Comparison of ENCODE assay signal across 7 cellular contexts in the genomic region with DNA sequence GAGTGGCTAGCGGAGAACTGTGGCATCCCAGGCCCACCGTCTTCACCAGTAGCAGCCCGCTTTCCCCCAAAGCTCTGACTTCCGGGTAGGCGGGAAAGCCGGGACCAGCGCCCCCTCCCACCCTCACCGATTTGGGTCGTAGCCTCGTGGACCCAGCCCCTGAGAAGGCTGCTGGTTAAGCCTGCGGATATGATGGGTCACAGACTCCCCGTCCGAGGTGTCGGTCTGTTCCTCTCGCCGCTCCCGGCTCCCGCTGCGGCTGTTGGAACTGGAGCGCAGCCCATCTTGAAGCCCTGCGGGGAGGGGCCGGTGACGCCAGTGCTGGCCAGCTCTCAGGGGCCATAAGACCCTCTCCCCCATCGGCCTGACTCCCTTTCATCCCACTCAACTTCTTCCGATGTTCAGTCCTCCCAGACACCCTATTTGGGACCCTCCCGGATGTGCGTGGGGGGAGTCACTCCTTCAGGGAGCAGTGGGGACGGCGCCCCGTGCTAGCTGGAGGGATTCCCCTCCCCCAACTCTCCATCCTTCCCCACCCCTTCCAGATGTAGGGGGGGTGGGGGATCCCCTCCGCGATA. TPM values are rescaled to one million over a fixed set of nuclear protein-coding genes. Genes with fewer than 3 reads are reported as not detected.
DNase-seq lines count a peak whose midpoint lies in the region; ATAC-seq and TF ChIP-seq lines count a peak whose summit lies in the region.

No MANE protein-coding gene starts in this region.

- TF ChIP-seq CTCF in GM13977 (IDR thresholded peaks at IDR 0.05; ENCODE audit: extremely low read depth, insufficient read depth, missing control alignments), result no peak

- peak overlapping the region; percentile 92 for H3K4me3 ChIP-seq in GM08714 (ENCODE audit: low read length)

- intact Hi-C loops in left ventricle myocardium superior (cut with micrococcal nuclease), result no loop called here

- ATAC-seq in left ventricle myocardium superior, result peak; percentile 42

- in situ Hi-C loops in KBM-7 (cut with MboI; ENCODE audit: low pct_unique_long_range_greater_than_20kb, low sequenced_read_pairs), result no loop called here
- in situ Hi-C loops in GM13977 (cut with MboI; ENCODE audit: low pct_unique_long_range_greater_than_20kb, low sequenced_read_pairs, unreplicated experiment), result no loop called here

- DNase-seq in KBM-7 (peak; percentile 42), amygdala (lab: John Stamatoyannopoulos, UW) (peak in 41 of 56 donors; percentile 3 to 86 (median 54)), left ventricle myocardium superior (peak; percentile 75), pons (ENCODE audit: low spot score) (peak; percentile 30), H4 (ENCODE audit: low spot score) (no peak), GM13977 (ENCODE audit: low spot score) (no peak)

RNA-seq across cellular contexts. Expression of a gene that starts 0.8 kb away (rescaled TPM):
- total RNA-seq in left ventricle myocardium superior, result 18.4 TPM
- total RNA-seq in H4 (2014; rRNA removed; shearing (Covaris generic)), result 42.1 and 56.7 TPM in 2 replicates

RNA-seq across cellular contexts. Expression of a gene that starts 1.6 kb away (rescaled TPM):
- 2.9 TPM for total RNA-seq in left ventricle myocardium superior
- 17.9 and 25.4 TPM in 2 replicates for total RNA-seq in H4 (2014; rRNA removed; shearing (Covaris generic))

RNA-seq across cellular contexts. Expression of a gene that starts 15.7 kb away (rescaled TPM):
- total RNA-seq in left ventricle myocardium superior, result 37.8 TPM
- total RNA-seq in H4 (2014; rRNA removed; shearing (Covaris generic)), result 30.7 and 46.7 TPM in 2 replicates

Comparison
In these comparisons a context has a peak if more than half of its experiments do, and no peak if none do; other contexts are left out.
1. DNase-seq: peak in KBM-7 (single experiment), amygdala (41 of 56), left ventricle myocardium superior (single experiment) and pons (single experiment); none in H4 (single experiment) and GM13977 (single experiment).